Comparison of ENCODE assay signal across 6 cellular contexts in the genomic region with DNA sequence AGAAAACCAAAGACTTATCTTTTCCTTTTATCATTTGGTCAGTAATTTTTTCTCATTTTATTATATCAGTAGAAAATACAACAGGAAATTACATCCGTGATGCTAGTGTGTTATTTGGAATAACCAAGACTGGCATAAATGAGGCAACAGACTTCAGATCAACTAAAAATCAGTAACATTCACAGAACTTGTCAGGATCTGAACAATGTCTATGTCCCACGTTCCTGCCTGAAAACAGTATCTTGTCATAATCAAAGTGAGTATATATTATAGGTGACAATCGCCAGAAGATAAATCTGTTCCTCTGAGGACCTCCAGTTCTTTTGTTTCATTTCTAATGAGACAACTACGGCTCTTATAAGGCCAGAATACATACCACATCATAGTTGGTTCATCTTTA. TPM values are rescaled to one million over a fixed set of nuclear protein-coding genes. Genes with fewer than 3 reads are reported as not detected.
"Had no signal": no experiment of that assay in that cellular context is flagged by ENCODE, and none has a peak within 500 bp of the region (broad histone marks: within the 10 kb centered on the region; RNA-seq: fewer than 3 reads in every experiment).

No MANE protein-coding gene starts in this region.

- ATAC-seq: K562 had no signal

- DNase-seq: GM23248, GOT3, H7, IMR-90 had no signal

RNA-seq across cellular contexts. Expression of a gene that starts 41.8 kb away (rescaled TPM):
- total RNA-seq: HT-29 had no signal
